ENCODE assay signal across 2 cellular contexts in genomic region chr14:49969961-49970360, GRCh38.
TF ChIP-seq lines count a peak whose summit lies in the region.

No MANE protein-coding gene starts in this region.

TF ChIP-seq in SK-N-SH, 30 proteins besides CTCF, POLR2A, EP300 and RAD21 (continued from another document):
- TF ChIP-seq REST (IDR thresholded peaks at IDR 0.05; ENCODE audit: low read depth, low read length) (no peak), TAF1 (IDR thresholded peaks at IDR 0.05; ENCODE audit: borderline replicate concordance, low read depth, low read length) (no peak), ELF1 (IDR thresholded peaks at IDR 0.05) (no peak), JUND (IDR thresholded peaks at IDR 0.05) (no peak), EZH2phosphoT487 (IDR thresholded peaks at IDR 0.05; ENCODE audit: borderline replicate concordance, low read depth) (no peak), USF1 (IDR thresholded peaks at IDR 0.05; ENCODE audit: borderline replicate concordance, low read depth) (no peak), PBX3 (IDR thresholded peaks at IDR 0.05) (no peak), GATA2 (CRISPR knock-in tag; IDR thresholded peaks at IDR 0.05) (no peak)
TF ChIP-seq in SK-N-SH: peak in this region for 0.

TF ChIP-seq in SK-N-SH treated with all-trans-retinoic acid at 6 μM for 48 hours, 23 proteins besides CTCF, POLR2A, EP300 and RAD21 (continued from another document):
- TF ChIP-seq ZNF565 (CRISPR knock-in tag; conservative IDR thresholded peaks at IDR 0.05; ENCODE audit: low read depth) (no peak), GLIS3 (CRISPR knock-in tag; IDR thresholded peaks at IDR 0.05) (no peak), ZC3H10 (CRISPR knock-in tag; IDR thresholded peaks at IDR 0.05) (no peak), ZNF8 (CRISPR knock-in tag; IDR thresholded peaks at IDR 0.05) (no peak), CSRNP3 (CRISPR knock-in tag; IDR thresholded peaks at IDR 0.05) (no peak), ARNTL (CRISPR knock-in tag; IDR thresholded peaks at IDR 0.05; ENCODE audit: borderline replicate concordance, low read depth) (no peak), PPARA (CRISPR knock-in tag; IDR thresholded peaks at IDR 0.05; ENCODE audit: borderline replicate concordance) (no peak), POU6F1 (CRISPR knock-in tag; IDR thresholded peaks at IDR 0.05; ENCODE audit: borderline replicate concordance, low read depth) (no peak), BACH2 (CRISPR knock-in tag; IDR thresholded peaks at IDR 0.05; ENCODE audit: borderline replicate concordance) (no peak), OSR1 (CRISPR knock-in tag; IDR thresholded peaks at IDR 0.05) (no peak), ZFP3 (CRISPR knock-in tag; IDR thresholded peaks at IDR 0.05) (no peak), TSHZ2 (CRISPR knock-in tag; IDR thresholded peaks at IDR 0.05) (no peak), ZFP30 (CRISPR knock-in tag; IDR thresholded peaks at IDR 0.05) (no peak), ESRRG (CRISPR knock-in tag; IDR thresholded peaks at IDR 0.05) (no peak)
